ENCODE assay signal across 19 cellular contexts in genomic region chr3:38232701-38233100, GRCh38. TPM values are rescaled to one million over a fixed set of nuclear protein-coding genes. Genes with fewer than 3 reads are reported as not detected.
DNase-seq lines count a peak whose midpoint lies in the region; ATAC-seq and TF ChIP-seq lines count a peak whose summit lies in the region.
"Had no signal": no experiment of that assay in that cellular context is flagged by ENCODE, and none has a peak within 500 bp of the region (broad histone marks: within the 10 kb centered on the region; RNA-seq: fewer than 3 reads in every experiment).

No MANE protein-coding gene starts in this region.

- peaks cover 42% of the 10 kb centered on the region for H3K4me1 Mint-ChIP-seq in Calu3 (ENCODE audit: low read depth, unreplicated experiment)
- H3K4me1 Mint-ChIP-seq in T-helper 17 cell: peaks cover 4% of the 10 kb centered on the region

- H3K36me3 ChIP-seq in colonic mucosa: no peaks in the 10 kb centered on the region
- H3K36me3 ChIP-seq: BE2C had no signal

- no peak overlapping the region for H3K4me3 ChIP-seq in colonic mucosa
- H3K4me3 ChIP-seq: SJSA1 had no signal

- H3K27me3 ChIP-seq in colonic mucosa: no peaks in the 10 kb centered on the region
- H3K27me3 ChIP-seq: BE2C, SJSA1 had no signal

- ATAC-seq in GM19463 (IDR thresholded peaks at IDR 0.05; ENCODE audit: unreplicated experiment) (peak; percentile 41), T-helper 17 cell (no peak)

- no peak for TF ChIP-seq CTCF in Calu3 (IDR thresholded peaks at IDR 0.05; ENCODE audit: unreplicated experiment)
- no peak for TF ChIP-seq CTCF in colonic mucosa (IDR thresholded peaks at IDR 0.05)

- H3K27me3 Mint-ChIP-seq in Calu3 (ENCODE audit: unreplicated experiment) (no peaks in the 10 kb centered on the region), T-helper 17 cell (no peaks in the 10 kb centered on the region)

- H3K9me3 Mint-ChIP-seq in Calu3 (ENCODE audit: low read depth, unreplicated experiment): no peaks in the 10 kb centered on the region

- BruUV-seq in Calu3 (replicated peaks; lab: Mats Ljungman, UMichigan): TSS peak; percentile 12

- intact Hi-C loops in Calu3 (cut with micrococcal nuclease; ENCODE audit: unreplicated experiment) (no loop called here), colonic mucosa (cut with DNase I) (no loop called here)

- H3K27ac ChIP-seq in colonic mucosa: no peak overlapping the region
- H3K27ac ChIP-seq: SJSA1 had no signal

- H3K4me1 ChIP-seq in colonic mucosa: no peaks in the 10 kb centered on the region
- H3K4me1 ChIP-seq: BE2C had no signal

- peaks cover 49% of the 10 kb centered on the region for H3K36me3 Mint-ChIP-seq in Calu3 (ENCODE audit: insufficient read depth, unreplicated experiment)
- H3K36me3 Mint-ChIP-seq in T-helper 17 cell (ENCODE audit: low read depth): peaks cover 11% of the 10 kb centered on the region

- H3K4me3 Mint-ChIP-seq in Calu3 (ENCODE audit: low read depth, unreplicated experiment): no peak overlapping the region
- no peak overlapping the region for H3K4me3 Mint-ChIP-seq in T-helper 17 cell

- H3K9ac ChIP-seq in colonic mucosa (ENCODE audit: low read depth in 2 of 2, low read length in 2 of 2): no peak overlapping the region

- no peak overlapping the region for H3K27ac Mint-ChIP-seq in Calu3 (ENCODE audit: unreplicated experiment)
- peak overlapping the region; percentile 77 for H3K27ac Mint-ChIP-seq in T-helper 17 cell

- CTCF ChIA-PET in Calu3 (lab: Charles Lee): no interaction called here

- peaks cover 5% of the 10 kb centered on the region for H3K9me3 ChIP-seq in T-helper 17 cell (ENCODE audit: control insufficient read depth, low read length, poor library complexity, severe bottlenecking)
- H3K9me3 ChIP-seq in colonic mucosa: no peaks in the 10 kb centered on the region
- H3K9me3 ChIP-seq: BE2C, SJSA1 had no signal

- no peak for DNase-seq in Calu3
- DNase-seq in NOMO-1 (lab: John Stamatoyannopoulos, UW; ENCODE audit: unreplicated experiment in 2 of 2): peak; percentile 46 to 70
- DNase-seq in T-helper 17 cell: no peak
- no peak for DNase-seq in GM19240 (ENCODE audit: insufficient read length, low spot score)
- no peak for DNase-seq in globus pallidus (ENCODE audit: low spot score)
- no peak for DNase-seq in colonic mucosa
- DNase-seq: BE2C; DMS79; Karpas-422; NCI-H1092 treated with DMSO at 0.1 percent for 48 hours; NCI-H2029 treated with DMSO at 0.1 percent for 48 hours; NCI-H226; NCI-H510A treated with DMSO at 0.1 percent for 48 hours; NCI-H748 treated with DMSO at 0.1 percent for 48 hours; NK-92 treated with Interleukin-12 subunit alpha and Interleukin-12 subunit beta, amount 100 ng/mL, for 24 hours; T-helper 1 cell had no signal

RNA-seq across cellular contexts. Expression of gene SLC22A13, which starts 32.9 kb away (rescaled TPM):
- total RNA-seq in Calu3 (2022) (3.2 and 3.5 TPM in 2 replicates), T-helper 17 cell (under 1 TPM; 0.23 to 0.32 TPM), colonic mucosa (1 to 10 TPM in 1 of 2 donors, under 1 TPM in 1; 0.27 to 1.1 TPM)
- total RNA-seq: SJSA1 had no signal

RNA-seq across cellular contexts. Expression of gene SLC22A14, which starts 49.4 kb away (rescaled TPM):
- total RNA-seq in Calu3 (2022) (1.8 and 2.1 TPM in 2 replicates), T-helper 17 cell (under 1 TPM in 1 of 2 donors, not detected in 1; 0.23 TPM), colonic mucosa (under 1 TPM; 0.11 to 0.44 TPM)
- total RNA-seq: H4, SJSA1 had no signal

Comparison
In these comparisons a context has a peak if more than half of its experiments do, and no peak if none do; other contexts are left out.
1. DNase-seq: peak in NOMO-1 (2 of 2); none in Calu3 (single experiment), T-helper 17 cell (0 of 3), GM19240 (single experiment), globus pallidus (single experiment) and colonic mucosa (single experiment).